Comparison of ENCODE assay signal across 1 cellular context in the genomic region with DNA sequence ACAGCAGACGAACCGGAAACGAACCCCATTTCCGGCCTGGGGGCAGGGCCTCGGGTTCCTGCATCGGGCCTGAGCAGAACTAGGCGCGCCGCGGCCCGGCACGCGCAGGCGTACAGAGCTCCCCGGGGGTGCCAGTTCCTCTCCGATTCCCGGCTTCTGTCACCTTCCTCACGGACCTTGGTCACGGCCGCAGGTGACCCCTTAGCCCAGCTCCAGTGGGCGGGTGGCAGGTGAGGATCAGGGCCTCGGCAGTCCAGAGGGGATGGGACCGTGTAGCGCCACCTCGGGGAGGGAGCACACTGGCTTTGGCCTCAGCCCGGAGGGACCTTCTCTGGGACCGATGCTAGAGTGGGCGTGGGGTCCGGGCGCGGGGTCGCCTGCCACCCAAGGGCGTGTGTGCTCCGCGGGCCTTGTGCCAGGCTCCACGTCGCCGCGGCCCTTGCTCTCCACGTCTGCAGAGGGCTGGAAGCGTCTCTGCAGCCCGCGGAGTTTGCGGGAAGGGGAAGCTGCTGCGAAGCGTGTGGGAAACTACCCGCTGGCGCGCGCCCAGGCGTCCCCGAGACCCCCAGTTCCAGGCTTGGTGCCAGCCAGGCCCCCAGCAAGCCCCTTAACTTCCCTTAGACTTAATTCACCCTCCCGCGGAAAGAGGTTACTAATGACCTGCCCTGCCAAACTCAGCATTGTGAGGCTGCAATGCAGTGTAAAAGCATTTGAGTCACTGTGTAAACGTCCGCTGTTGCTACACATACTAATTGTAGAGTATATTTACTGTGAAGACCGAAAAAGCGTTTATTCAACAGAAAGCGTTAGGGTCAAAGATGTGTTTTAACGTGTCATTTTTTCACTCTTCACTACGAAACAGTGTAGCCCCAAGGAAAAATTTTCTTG.
A peak's percentile ranks its signal among the peaks of the same experiment; 100 is the strongest.
TF ChIP-seq lines count a peak whose summit lies in the region.

A gene (plus strand): TSS at position 48 of the 888 bp plus-strand sequence. CDS start 7,930 bp downstream, outside the sequence.

TF ChIP-seq in HepG2, 621 proteins besides CTCF, POLR2A, EP300 and RAD21 (continued from another document and continues in another):
- TF ChIP-seq, protein P1, sequence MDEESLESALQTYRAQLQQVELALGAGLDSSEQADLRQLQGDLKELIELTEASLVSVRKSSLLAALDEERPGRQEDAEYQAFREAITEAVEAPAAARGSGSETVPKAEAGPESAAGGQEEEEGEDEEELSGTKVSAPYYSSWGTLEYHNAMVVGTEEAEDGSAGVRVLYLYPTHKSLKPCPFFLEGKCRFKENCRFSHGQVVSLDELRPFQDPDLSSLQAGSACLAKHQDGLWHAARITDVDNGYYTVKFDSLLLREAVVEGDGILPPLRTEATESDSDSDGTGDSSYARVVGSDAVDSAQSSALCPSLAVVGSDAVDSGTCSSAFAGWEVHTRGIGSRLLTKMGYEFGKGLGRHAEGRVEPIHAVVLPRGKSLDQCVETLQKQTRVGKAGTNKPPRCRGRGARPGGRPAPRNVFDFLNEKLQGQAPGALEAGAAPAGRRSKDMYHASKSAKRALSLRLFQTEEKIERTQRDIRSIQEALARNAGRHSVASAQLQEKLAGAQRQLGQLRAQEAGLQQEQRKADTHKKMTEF (CRISPR knock-in tag; IDR thresholded peaks at IDR 0.05) = peak; percentile 97
- TF ChIP-seq GTF3A (CRISPR knock-in tag; conservative IDR thresholded peaks at IDR 0.05) (peak; percentile 96; the same call in 1 of the 2 replicates), ZNF451 (CRISPR knock-in tag; IDR thresholded peaks at IDR 0.05) (peak; percentile 94), RFX3 (CRISPR knock-in tag; IDR thresholded peaks at IDR 0.05) (no peak; the same call in 1 of the 2 replicates), FOSL1 (CRISPR knock-in tag; IDR thresholded peaks at IDR 0.05; ENCODE audit: borderline replicate concordance) (peak; percentile 98), SAFB2 (CRISPR knock-in tag; IDR thresholded peaks at IDR 0.05; ENCODE audit: borderline replicate concordance, low read depth) (peak; percentile 95), ZNF703 (CRISPR knock-in tag; IDR thresholded peaks at IDR 0.05; ENCODE audit: borderline replicate concordance) (no peak; the same call in 1 of the 2 replicates), ZNF777 (CRISPR knock-in tag; IDR thresholded peaks at IDR 0.05) (peak; percentile 80), SMAD3 (CRISPR knock-in tag; IDR thresholded peaks at IDR 0.05) (no peak; the same call in 1 of the 2 replicates), ZNF3 (CRISPR knock-in tag; IDR thresholded peaks at IDR 0.05) (peak; percentile 16), SNAPC2 (CRISPR knock-in tag; IDR thresholded peaks at IDR 0.05) (peak; percentile 50; the same call in 1 of the 2 replicates), JDP2 (CRISPR knock-in tag; IDR thresholded peaks at IDR 0.05; ENCODE audit: borderline replicate concordance) (0 out of 2 replicates have a peak, but pooled peaks have one; percentile 18), ZNF205 (CRISPR knock-in tag; IDR thresholded peaks at IDR 0.05) (no peak), ATRX (CRISPR knock-in tag; IDR thresholded peaks at IDR 0.05; ENCODE audit: borderline replicate concordance) (no peak), ZNF567 (CRISPR knock-in tag; IDR thresholded peaks at IDR 0.05; ENCODE audit: borderline replicate concordance) (peak; percentile 87; the same call in 1 of the 2 replicates), CBX2 (IDR thresholded peaks at IDR 0.05; ENCODE audit: low read depth, low read length) (no peak; the same call in 1 of the 2 replicates), CBX2 (CRISPR knock-in tag; IDR thresholded peaks at IDR 0.05; ENCODE audit: low read depth) (no peak; the same call in 1 of the 2 replicates), ZNF556 (CRISPR knock-in tag; IDR thresholded peaks at IDR 0.05; ENCODE audit: borderline replicate concordance) (peak; percentile 92), SP1 (IDR thresholded peaks at IDR 0.05) (no peak), SP1 (CRISPR knock-in tag; IDR thresholded peaks at IDR 0.05) (peak; percentile 95), CREB1 (IDR thresholded peaks at IDR 0.05) (peak; percentile 49), CREB1 (CRISPR knock-in tag; IDR thresholded peaks at IDR 0.05) (peak; percentile 62), ZNF788 (CRISPR knock-in tag; IDR thresholded peaks at IDR 0.05; ENCODE audit: borderline replicate concordance) (peak; percentile 94; the same call in 1 of the 2 replicates), BRD4 (CRISPR knock-in tag; IDR thresholded peaks at IDR 0.05) (peak; percentile 97), ZNF780A (CRISPR knock-in tag; IDR thresholded peaks at IDR 0.05) (no peak; the same call in none of the 2 replicates), SETDB1 (CRISPR knock-in tag; IDR thresholded peaks at IDR 0.05; ENCODE audit: borderline replicate concordance) (peak; percentile 76; the same call in 1 of the 2 replicates), ZKSCAN1 (IDR thresholded peaks at IDR 0.05; ENCODE audit: low read length) (no peak; the same call in 1 of the 2 replicates), ZNF337 (CRISPR knock-in tag; IDR thresholded peaks at IDR 0.05; ENCODE audit: borderline replicate concordance, low read depth) (peak; percentile 78; the same call in 1 of the 2 replicates), NBN (conservative IDR thresholded peaks at IDR 0.05) (no peak), NPAS2 (CRISPR knock-in tag; IDR thresholded peaks at IDR 0.05; ENCODE audit: borderline replicate concordance) (no peak), ZSCAN30 (CRISPR knock-in tag; IDR thresholded peaks at IDR 0.05) (0 out of 2 replicates have a peak, but pooled peaks have one; percentile 35), SP140L (CRISPR knock-in tag; IDR thresholded peaks at IDR 0.05; ENCODE audit: borderline replicate concordance) (no peak), ZNF605 (CRISPR knock-in tag; IDR thresholded peaks at IDR 0.05) (peak; percentile 93), FOXA3 (CRISPR knock-in tag; IDR thresholded peaks at IDR 0.05) (peak; percentile 95), CENPX (CRISPR knock-in tag; IDR thresholded peaks at IDR 0.05) (no peak), ZNF672 (CRISPR knock-in tag; IDR thresholded peaks at IDR 0.05) (peak; percentile 38; the same call in 1 of the 2 replicates), ZSCAN25 (CRISPR knock-in tag; IDR thresholded peaks at IDR 0.05) (peak; percentile 82; the same call in 1 of the 2 replicates), RBM22 (optimal IDR thresholded peaks at IDR 0.05; ENCODE audit: low read length) (peak; percentile 81), ELF3 (CRISPR knock-in tag; IDR thresholded peaks at IDR 0.05) (peak; percentile 88), RCOR2 (CRISPR knock-in tag; IDR thresholded peaks at IDR 0.05) (no peak; the same call in 1 of the 2 replicates)
- TF ChIP-seq, protein P2, sequence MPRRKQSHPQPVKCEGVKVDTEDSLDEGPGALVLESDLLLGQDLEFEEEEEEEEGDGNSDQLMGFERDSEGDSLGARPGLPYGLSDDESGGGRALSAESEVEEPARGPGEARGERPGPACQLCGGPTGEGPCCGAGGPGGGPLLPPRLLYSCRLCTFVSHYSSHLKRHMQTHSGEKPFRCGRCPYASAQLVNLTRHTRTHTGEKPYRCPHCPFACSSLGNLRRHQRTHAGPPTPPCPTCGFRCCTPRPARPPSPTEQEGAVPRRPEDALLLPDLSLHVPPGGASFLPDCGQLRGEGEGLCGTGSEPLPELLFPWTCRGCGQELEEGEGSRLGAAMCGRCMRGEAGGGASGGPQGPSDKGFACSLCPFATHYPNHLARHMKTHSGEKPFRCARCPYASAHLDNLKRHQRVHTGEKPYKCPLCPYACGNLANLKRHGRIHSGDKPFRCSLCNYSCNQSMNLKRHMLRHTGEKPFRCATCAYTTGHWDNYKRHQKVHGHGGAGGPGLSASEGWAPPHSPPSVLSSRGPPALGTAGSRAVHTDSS (CRISPR knock-in tag; conservative IDR thresholded peaks at IDR 0.05) = no peak; the same call in 1 of the 2 replicates
- TF ChIP-seq, protein P3, sequence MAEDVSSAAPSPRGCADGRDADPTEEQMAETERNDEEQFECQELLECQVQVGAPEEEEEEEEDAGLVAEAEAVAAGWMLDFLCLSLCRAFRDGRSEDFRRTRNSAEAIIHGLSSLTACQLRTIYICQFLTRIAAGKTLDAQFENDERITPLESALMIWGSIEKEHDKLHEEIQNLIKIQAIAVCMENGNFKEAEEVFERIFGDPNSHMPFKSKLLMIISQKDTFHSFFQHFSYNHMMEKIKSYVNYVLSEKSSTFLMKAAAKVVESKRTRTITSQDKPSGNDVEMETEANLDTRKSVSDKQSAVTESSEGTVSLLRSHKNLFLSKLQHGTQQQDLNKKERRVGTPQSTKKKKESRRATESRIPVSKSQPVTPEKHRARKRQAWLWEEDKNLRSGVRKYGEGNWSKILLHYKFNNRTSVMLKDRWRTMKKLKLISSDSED (CRISPR knock-in tag; IDR thresholded peaks at IDR 0.05) = 0 out of 2 replicates have a peak, but pooled peaks have one; percentile 88
- TF ChIP-seq, protein P4, sequence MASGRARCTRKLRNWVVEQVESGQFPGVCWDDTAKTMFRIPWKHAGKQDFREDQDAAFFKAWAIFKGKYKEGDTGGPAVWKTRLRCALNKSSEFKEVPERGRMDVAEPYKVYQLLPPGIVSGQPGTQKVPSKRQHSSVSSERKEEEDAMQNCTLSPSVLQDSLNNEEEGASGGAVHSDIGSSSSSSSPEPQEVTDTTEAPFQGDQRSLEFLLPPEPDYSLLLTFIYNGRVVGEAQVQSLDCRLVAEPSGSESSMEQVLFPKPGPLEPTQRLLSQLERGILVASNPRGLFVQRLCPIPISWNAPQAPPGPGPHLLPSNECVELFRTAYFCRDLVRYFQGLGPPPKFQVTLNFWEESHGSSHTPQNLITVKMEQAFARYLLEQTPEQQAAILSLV (CRISPR knock-in tag; IDR thresholded peaks at IDR 0.05; ENCODE audit: borderline replicate concordance) = peak; percentile 93
- TF ChIP-seq, protein P5, sequence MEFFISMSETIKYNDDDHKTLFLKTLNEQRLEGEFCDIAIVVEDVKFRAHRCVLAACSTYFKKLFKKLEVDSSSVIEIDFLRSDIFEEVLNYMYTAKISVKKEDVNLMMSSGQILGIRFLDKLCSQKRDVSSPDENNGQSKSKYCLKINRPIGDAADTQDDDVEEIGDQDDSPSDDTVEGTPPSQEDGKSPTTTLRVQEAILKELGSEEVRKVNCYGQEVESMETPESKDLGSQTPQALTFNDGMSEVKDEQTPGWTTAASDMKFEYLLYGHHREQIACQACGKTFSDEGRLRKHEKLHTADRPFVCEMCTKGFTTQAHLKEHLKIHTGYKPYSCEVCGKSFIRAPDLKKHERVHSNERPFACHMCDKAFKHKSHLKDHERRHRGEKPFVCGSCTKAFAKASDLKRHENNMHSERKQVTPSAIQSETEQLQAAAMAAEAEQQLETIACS (CRISPR knock-in tag; IDR thresholded peaks at IDR 0.05) = peak; percentile 82
- TF ChIP-seq, protein P6, sequence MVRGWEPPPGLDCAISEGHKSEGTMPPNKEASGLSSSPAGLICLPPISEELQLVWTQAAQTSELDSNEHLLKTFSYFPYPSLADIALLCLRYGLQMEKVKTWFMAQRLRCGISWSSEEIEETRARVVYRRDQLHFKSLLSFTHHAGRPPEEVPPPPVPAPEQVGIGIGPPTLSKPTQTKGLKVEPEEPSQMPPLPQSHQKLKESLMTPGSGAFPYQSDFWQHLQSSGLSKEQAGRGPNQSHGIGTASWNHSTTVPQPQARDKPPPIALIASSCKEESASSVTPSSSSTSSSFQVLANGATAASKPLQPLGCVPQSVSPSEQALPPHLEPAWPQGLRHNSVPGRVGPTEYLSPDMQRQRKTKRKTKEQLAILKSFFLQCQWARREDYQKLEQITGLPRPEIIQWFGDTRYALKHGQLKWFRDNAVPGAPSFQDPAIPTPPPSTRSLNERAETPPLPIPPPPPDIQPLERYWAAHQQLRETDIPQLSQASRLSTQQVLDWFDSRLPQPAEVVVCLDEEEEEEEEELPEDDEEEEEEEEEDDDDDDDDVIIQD (CRISPR knock-in tag; IDR thresholded peaks at IDR 0.05; ENCODE audit: low read depth) = 0 out of 2 replicates have a peak, but pooled peaks have one; percentile 53
- TF ChIP-seq, protein P7, sequence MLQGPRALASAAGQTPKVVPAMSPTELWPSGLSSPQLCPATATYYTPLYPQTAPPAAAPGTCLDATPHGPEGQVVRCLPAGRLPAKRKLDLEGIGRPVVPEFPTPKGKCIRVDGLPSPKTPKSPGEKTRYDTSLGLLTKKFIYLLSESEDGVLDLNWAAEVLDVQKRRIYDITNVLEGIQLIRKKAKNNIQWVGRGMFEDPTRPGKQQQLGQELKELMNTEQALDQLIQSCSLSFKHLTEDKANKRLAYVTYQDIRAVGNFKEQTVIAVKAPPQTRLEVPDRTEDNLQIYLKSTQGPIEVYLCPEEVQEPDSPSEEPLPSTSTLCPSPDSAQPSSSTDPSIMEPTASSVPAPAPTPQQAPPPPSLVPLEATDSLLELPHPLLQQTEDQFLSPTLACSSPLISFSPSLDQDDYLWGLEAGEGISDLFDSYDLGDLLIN (CRISPR knock-in tag; IDR thresholded peaks at IDR 0.05; ENCODE audit: borderline replicate concordance) = no peak; the same call in 1 of the 2 replicates
- TF ChIP-seq, protein P8, sequence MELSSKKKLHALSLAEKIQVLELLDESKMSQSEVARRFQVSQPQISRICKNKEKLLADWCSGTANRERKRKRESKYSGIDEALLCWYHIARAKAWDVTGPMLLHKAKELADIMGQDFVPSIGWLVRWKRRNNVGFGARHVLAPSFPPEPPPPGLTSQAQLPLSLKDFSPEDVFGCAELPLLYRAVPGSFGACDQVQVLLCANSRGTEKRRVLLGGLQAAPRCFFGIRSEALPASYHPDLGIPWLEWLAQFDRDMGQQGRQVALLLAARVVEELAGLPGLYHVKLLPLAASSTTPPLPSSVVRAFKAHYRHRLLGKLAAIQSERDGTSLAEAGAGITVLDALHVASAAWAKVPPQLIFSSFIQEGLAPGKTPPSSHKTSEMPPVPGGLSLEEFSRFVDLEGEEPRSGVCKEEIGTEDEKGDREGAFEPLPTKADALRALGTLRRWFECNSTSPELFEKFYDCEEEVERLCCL (CRISPR knock-in tag; IDR thresholded peaks at IDR 0.05; ENCODE audit: borderline replicate concordance) = peak; percentile 96
- TF ChIP-seq, protein P9, sequence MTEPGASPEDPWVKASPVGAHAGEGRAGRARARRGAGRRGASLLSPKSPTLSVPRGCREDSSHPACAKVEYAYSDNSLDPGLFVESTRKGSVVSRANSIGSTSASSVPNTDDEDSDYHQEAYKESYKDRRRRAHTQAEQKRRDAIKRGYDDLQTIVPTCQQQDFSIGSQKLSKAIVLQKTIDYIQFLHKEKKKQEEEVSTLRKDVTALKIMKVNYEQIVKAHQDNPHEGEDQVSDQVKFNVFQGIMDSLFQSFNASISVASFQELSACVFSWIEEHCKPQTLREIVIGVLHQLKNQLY (CRISPR knock-in tag; IDR thresholded peaks at IDR 0.05) = peak; percentile 31; the same call in 1 of the 2 replicates
- TF ChIP-seq, protein P10, sequence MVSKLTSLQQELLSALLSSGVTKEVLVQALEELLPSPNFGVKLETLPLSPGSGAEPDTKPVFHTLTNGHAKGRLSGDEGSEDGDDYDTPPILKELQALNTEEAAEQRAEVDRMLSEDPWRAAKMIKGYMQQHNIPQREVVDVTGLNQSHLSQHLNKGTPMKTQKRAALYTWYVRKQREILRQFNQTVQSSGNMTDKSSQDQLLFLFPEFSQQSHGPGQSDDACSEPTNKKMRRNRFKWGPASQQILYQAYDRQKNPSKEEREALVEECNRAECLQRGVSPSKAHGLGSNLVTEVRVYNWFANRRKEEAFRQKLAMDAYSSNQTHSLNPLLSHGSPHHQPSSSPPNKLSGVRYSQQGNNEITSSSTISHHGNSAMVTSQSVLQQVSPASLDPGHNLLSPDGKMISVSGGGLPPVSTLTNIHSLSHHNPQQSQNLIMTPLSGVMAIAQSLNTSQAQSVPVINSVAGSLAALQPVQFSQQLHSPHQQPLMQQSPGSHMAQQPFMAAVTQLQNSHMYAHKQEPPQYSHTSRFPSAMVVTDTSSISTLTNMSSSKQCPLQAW (CRISPR knock-in tag; IDR thresholded peaks at IDR 0.05) = peak; percentile 97
